ENCODE assay signal across 1 cellular context in genomic region chr5:122076023-122076422, GRCh38.
A peak's percentile ranks its signal among the peaks of the same experiment; 100 is the strongest.
TF ChIP-seq lines count a peak whose summit lies in the region.

No MANE protein-coding gene starts in this region.

TF ChIP-seq in IMR-90, 13 proteins besides CTCF, POLR2A, EP300 and RAD21:
- peak; percentile 93 for TF ChIP-seq CEBPB (IDR thresholded peaks at IDR 0.05; ENCODE audit: low read depth, low read length)
- TF ChIP-seq MXI1 (IDR thresholded peaks at IDR 0.05; ENCODE audit: borderline replicate concordance, low read depth, low read length): no peak
- TF ChIP-seq MAZ (IDR thresholded peaks at IDR 0.05; ENCODE audit: borderline replicate concordance, low read depth, low read length): no peak
- no peak for TF ChIP-seq MAFK (IDR thresholded peaks at IDR 0.05; ENCODE audit: low read depth, low read length)
- no peak for TF ChIP-seq RCOR1 (IDR thresholded peaks at IDR 0.05; ENCODE audit: insufficient replicate concordance, low read length)
- TF ChIP-seq USF2 (IDR thresholded peaks at IDR 0.05; ENCODE audit: low read depth, low read length): no peak
- TF ChIP-seq NFE2L2 (IDR thresholded peaks at IDR 0.05; ENCODE audit: low read depth, low read length): no peak
- TF ChIP-seq SMC3 (IDR thresholded peaks at IDR 0.05; ENCODE audit: low read depth, low read length): peak; percentile 25; the same call in 1 of the 2 replicates
